Comparison of ENCODE assay signal across 36 cellular contexts in the genomic region with DNA sequence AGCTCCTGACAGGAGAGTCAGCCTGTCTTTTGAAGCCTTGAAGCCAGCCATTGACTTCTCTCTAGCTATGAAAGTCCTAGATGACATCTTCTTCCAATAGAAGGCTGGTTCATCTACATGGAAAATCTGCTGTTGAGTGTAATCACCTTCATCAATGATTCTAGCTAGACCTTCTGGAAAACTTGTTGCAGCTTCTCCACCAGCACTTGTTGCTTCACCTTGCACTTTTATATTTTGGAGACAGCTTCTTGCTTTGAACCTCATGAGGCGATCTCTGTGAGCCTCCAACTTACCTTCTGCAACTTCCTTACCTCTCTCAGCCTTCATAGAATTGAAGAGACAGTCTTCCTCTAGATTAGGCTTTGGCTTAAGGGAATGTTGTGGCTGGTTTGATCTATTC. TPM values are rescaled to one million over a fixed set of nuclear protein-coding genes. Genes with fewer than 3 reads are reported as not detected.
"Had no signal": no experiment of that assay in that cellular context is flagged by ENCODE, and none has a peak within 500 bp of the region (broad histone marks: within the 10 kb centered on the region; RNA-seq: fewer than 3 reads in every experiment).

No MANE protein-coding gene starts in this region.

- H3K4me3 ChIP-seq: MG63 had no signal

- DNase-seq: Karpas-422, Kasumi-1, MG63, MM.1S, NCI-H1048, NCI-H1092, NCI-H1092 treated with DMSO at 0.1 percent for 48 hours, NCI-H1105, NCI-H1105 treated with DMSO at 0.1 percent for 48 hours, NCI-H1417, NCI-H1417 treated with DMSO at 0.1 percent for 48 hours, NCI-H1436, NCI-H1436 treated with DMSO at 0.1 percent for 48 hours, NCI-H146, NCI-H1694, NCI-H1694 treated with DMSO at 0.1 percent for 48 hours, NCI-H187, NCI-H187 treated with DMSO at 0.1 percent for 48 hours, NCI-H1930, NCI-H2029, NCI-H2029 treated with DMSO at 0.1 percent for 48 hours, NCI-H2081, NCI-H2081 treated with DMSO at 0.1 percent for 48 hours, NCI-H2107, NCI-H2171, NCI-H2171 treated with DMSO at 0.1 percent for 48 hours, NCI-H2227 treated with DMSO at 0.1 percent for 48 hours, NCI-H226, NCI-H345, NCI-H446, NCI-H446 treated with DMSO at 0.1 percent for 48 hours, NCI-H510A, NCI-H510A treated with DMSO at 0.1 percent for 48 hours, NCI-H524, NCI-H524 treated with DMSO at 0.1 percent for 48 hours had no signal

- H3K9me3 ChIP-seq: MG63 had no signal

- H3K27me3 ChIP-seq: MG63 had no signal

- H3K36me3 ChIP-seq: MG63 had no signal

RNA-seq across cellular contexts. Expression of a gene that starts 58.3 kb away (rescaled TPM):
- total RNA-seq: M059J had no signal
